8 cellular contexts compared by ENCODE assay signal in genomic region chr16:81006472-81007311, GRCh38. TPM values are rescaled to one million over a fixed set of nuclear protein-coding genes. Genes with fewer than 3 reads are reported as not detected.
A peak's percentile ranks its signal among the peaks of the same experiment; 100 is the strongest.
DNase-seq lines count a peak whose midpoint lies in the region; ATAC-seq, FAIRE-seq and TF ChIP-seq lines count a peak whose summit lies in the region.

Gene CENPN (plus strand): TSS chr16:81007214. CDS start chr16:81011940, 4,726 bp downstream.
Gene CMC2 (minus strand): TSS chr16:81006885. CDS start chr16:80997394, 9,491 bp downstream.

- peak within 1 kb of the TSS; percentile 78 for H3K4me2 ChIP-seq in neuronal stem cell (ENCODE audit: insufficient read depth, low read length, poor library complexity, severe bottlenecking)

- peaks cover 9% of the 10 kb centered on the region for H3K79me1 ChIP-seq in neuronal stem cell (ENCODE audit: low read depth, low read length)

- peak within 1 kb of the TSS; percentile 95 for H3K4me3 Mint-ChIP-seq in activated naive CD4-positive, alpha-beta T cell treated with anti-CD3 and anti-CD28 coated beads for 36 hours

- H3K27ac ChIP-seq in neuronal stem cell (replicated peaks; ENCODE audit: low read length) (peak within 1 kb of the TSS; percentile 95), subcutaneous abdominal adipose tissue (ENCODE audit: low read depth, low read length) (peak within 1 kb of the TSS; percentile 96)

- H4K91ac ChIP-seq in neuronal stem cell (ENCODE audit: low read depth, low read length, poor library complexity) = peak within 1 kb of the TSS; percentile 98

- H4K8ac ChIP-seq in neuronal stem cell (ENCODE audit: low read depth, low read length) = no peak within 1 kb of the TSS

- H3K4me1 ChIP-seq in neuronal stem cell (ENCODE audit: control insufficient read depth in 2 of 2, insufficient read depth in 1 of 2, low read depth in 1 of 2, low read length in 2 of 2) = peaks cover 4 to 7% of the 10 kb centered on the region in 2 donors
- peaks cover 3 to 40% (median 29%) of the 10 kb centered on the region in 5 donors for H3K4me1 ChIP-seq in subcutaneous abdominal adipose tissue (ENCODE audit: control insufficient read depth in 5 of 5, insufficient read depth in 5 of 5, low read length in 5 of 5)

- H3K9ac ChIP-seq in neuronal stem cell (ENCODE audit: low read depth, low read length, poor library complexity) (peak within 1 kb of the TSS; percentile 99), subcutaneous abdominal adipose tissue (ENCODE audit: low read length in 5 of 5) (peak within 1 kb of the TSS; percentile 94 to 98 (median 96))

- no peaks in the 10 kb centered on the region for H3K9me3 ChIP-seq in neuronal stem cell (replicated peaks in 1 of 2; ENCODE audit: control insufficient read depth in 2 of 2, insufficient read depth in 1 of 2, low read depth in 1 of 2, low read length in 2 of 2)
- no peaks in the 10 kb centered on the region for H3K9me3 ChIP-seq in subcutaneous abdominal adipose tissue (ENCODE audit: control insufficient read depth in 5 of 5, low read length in 5 of 5)

- intact Hi-C loops in activated naive CD4-positive, alpha-beta T cell treated with anti-CD3 and anti-CD28 coated beads for 36 hours (cut with micrococcal nuclease) = loop anchor here (1.0 to 10.0 kb wide), 12 partner anchors 29 to 1742 kb away; partner anchors contain the start of genes ATMIN, C16orf46, CMIP and GAN

- H2BK5ac ChIP-seq in neuronal stem cell (ENCODE audit: low read length) = peak within 1 kb of the TSS; percentile 97

- H2AFZ ChIP-seq in neuronal stem cell (ENCODE audit: low read length) = peak within 1 kb of the TSS; percentile 99

- CTCF ChIA-PET in activated naive CD4-positive, alpha-beta T cell treated with anti-CD3 and anti-CD28 coated beads for 36 hours (lab: Charles Lee) = interaction anchor here (1.0 to 3.4 kb wide), 2 partner anchors 29 kb away, joined by 5 to 42 read pairs; partner anchors contain the start of gene ATMIN

- peaks cover 53% of the 10 kb centered on the region for H3K4me1 Mint-ChIP-seq in activated naive CD4-positive, alpha-beta T cell treated with anti-CD3 and anti-CD28 coated beads for 36 hours (ENCODE audit: low read depth)

- peak within 1 kb of the TSS; percentile 98 for H3K14ac ChIP-seq in neuronal stem cell (ENCODE audit: low read length)

- H3K27me3 ChIP-seq in GM06990 (replicated peaks; ENCODE audit: control insufficient read depth, insufficient read depth, low read length) (no peaks in the 10 kb centered on the region), neuronal stem cell (ENCODE audit: control insufficient read depth in 3 of 3, insufficient read depth in 3 of 3, low read depth in 1 of 3, low read length in 3 of 3) (no peaks in the 10 kb centered on the region), subcutaneous abdominal adipose tissue (ENCODE audit: control insufficient read depth in 5 of 5, insufficient read depth in 4 of 5, low read length in 5 of 5) (no peaks in the 10 kb centered on the region)

- H3K23ac ChIP-seq in neuronal stem cell (ENCODE audit: low read depth, low read length, poor library complexity) = peak within 1 kb of the TSS; percentile 94

- TF ChIP-seq CTCF in GM06990 (IDR thresholded peaks at IDR 0.05; ENCODE audit: insufficient read depth, low read length, poor library complexity, severe bottlenecking) (no peak), NB4 (IDR thresholded peaks at IDR 0.05; ENCODE audit: low read depth, low read length) (no peak)

- TF ChIP-seq POLR2A in NB4 (IDR thresholded peaks at IDR 0.05; ENCODE audit: extremely low read depth, insufficient read length) = peak; percentile 35

- DNase-seq in GM06990 (ENCODE audit: extremely low read depth, insufficient read length) (peak; percentile 99), NB4 (ENCODE audit: low read depth) (peak; percentile 99), SK-N-DZ (ENCODE audit: low spot score) (peak; percentile 100), frontal cortex (ENCODE audit: low spot score in 2 of 2) (peak; percentile 81 to 86), neuronal stem cell (ENCODE audit: low spot score) (peak; percentile 99)
- DNase-seq in activated naive CD4-positive, alpha-beta T cell treated with anti-CD3 and anti-CD28 coated beads for 36 hours = peak; percentile 98

- peak within 1 kb of the TSS; percentile 30 for H2AK5ac ChIP-seq in neuronal stem cell (ENCODE audit: low read depth, low read length)

- H2BK120ac ChIP-seq in neuronal stem cell (ENCODE audit: low read depth, low read length) = no peak within 1 kb of the TSS

- no CpG with 5 or more reads among the region's 80 CpGs for WGBS in neuronal stem cell (ENCODE audit: extremely low coverage in 2 of 2, insufficient read length in 2 of 2, insufficient replicate concordance in 1 of 2), 2 donors

- ATAC-seq in HG02571 (IDR thresholded peaks at IDR 0.05; ENCODE audit: unreplicated experiment) = peak; percentile 87

- H3K4me3 ChIP-seq in GM06990 (replicated peaks; ENCODE audit: low read depth, low read length) (peak within 1 kb of the TSS; percentile 94), NB4 (ENCODE audit: low read depth, low read length) (peak within 1 kb of the TSS; percentile 65), neuronal stem cell (ENCODE audit: low read length in 2 of 2) (peak within 1 kb of the TSS; percentile 95 to 96), subcutaneous abdominal adipose tissue (ENCODE audit: low read depth in 1 of 5, low read length in 5 of 5) (peak within 1 kb of the TSS; percentile 73 to 99 (median 92))

- H2BK12ac ChIP-seq in neuronal stem cell (ENCODE audit: low read length) = peak within 1 kb of the TSS; percentile 77

- no peak within 1 kb of the TSS for H3K4ac ChIP-seq in neuronal stem cell (ENCODE audit: low read length)

- no peak within 1 kb of the TSS for H2BK15ac ChIP-seq in neuronal stem cell (ENCODE audit: low read length)

- no peaks in the 10 kb centered on the region for H3K9me3 Mint-ChIP-seq in activated naive CD4-positive, alpha-beta T cell treated with anti-CD3 and anti-CD28 coated beads for 36 hours

- peak within 1 kb of the TSS; percentile 100 for H3K27ac Mint-ChIP-seq in activated naive CD4-positive, alpha-beta T cell treated with anti-CD3 and anti-CD28 coated beads for 36 hours

- no peaks in the 10 kb centered on the region for H3K36me3 ChIP-seq in GM06990 (ENCODE audit: control insufficient read depth, insufficient read depth, low read length)
- H3K36me3 ChIP-seq in neuronal stem cell (replicated peaks in 1 of 2; ENCODE audit: control insufficient read depth in 2 of 2, insufficient read depth in 2 of 2, low read length in 2 of 2) = peaks cover 3 to 31% of the 10 kb centered on the region in 2 donors
- no peaks in the 10 kb centered on the region for H3K36me3 ChIP-seq in subcutaneous abdominal adipose tissue (ENCODE audit: control insufficient read depth in 5 of 5, insufficient read depth in 5 of 5, low read length in 5 of 5)

- FAIRE-seq in frontal cortex (lab: Jason Lieb, UNC) = no peak

- H3K18ac ChIP-seq in neuronal stem cell (ENCODE audit: low read length) = peak within 1 kb of the TSS; percentile 99

- H3K27me3 Mint-ChIP-seq in activated naive CD4-positive, alpha-beta T cell treated with anti-CD3 and anti-CD28 coated beads for 36 hours (ENCODE audit: low read depth) = no peaks in the 10 kb centered on the region

- H3K36me3 Mint-ChIP-seq in activated naive CD4-positive, alpha-beta T cell treated with anti-CD3 and anti-CD28 coated beads for 36 hours (ENCODE audit: low read depth) = peaks cover 26% of the 10 kb centered on the region

RNA-seq across cellular contexts. Expression of gene CENPN, which starts in this region (rescaled TPM):
- 90.7 and 101 TPM in 2 replicates for polyA plus RNA-seq in SK-N-DZ (2014; cell fraction: cytosol; rRNA removed)
- polyA plus RNA-seq in SK-N-DZ (2014; cell fraction: nucleus; rRNA removed) = 50.9 and 54.8 TPM in 2 replicates
- total RNA-seq in activated naive CD4-positive, alpha-beta T cell treated with anti-CD3 and anti-CD28 coated beads for 36 hours = 10 to 100 TPM; 65.1 to 75.0 TPM
- total RNA-seq in frontal cortex = 4.5 TPM
- polyA plus RNA-seq in neuronal stem cell (2013, experiment 1 of 2) = 58.7 TPM
- polyA plus RNA-seq in neuronal stem cell (2013, experiment 2 of 2) = 63.6 TPM

RNA-seq across cellular contexts. Expression of gene CMC2, which starts in this region (rescaled TPM):
- polyA plus RNA-seq in SK-N-DZ (2014; cell fraction: cytosol; rRNA removed) = 182 and 271 TPM in 2 replicates
- polyA plus RNA-seq in SK-N-DZ (2014; cell fraction: nucleus; rRNA removed) = 107 and 121 TPM in 2 replicates
- total RNA-seq in activated naive CD4-positive, alpha-beta T cell treated with anti-CD3 and anti-CD28 coated beads for 36 hours = 100 to 1,000 TPM; 112 to 122 TPM
- 37.9 TPM for total RNA-seq in frontal cortex
- polyA plus RNA-seq in neuronal stem cell (2013, experiment 1 of 2) = 156 TPM
- 159 TPM for polyA plus RNA-seq in neuronal stem cell (2013, experiment 2 of 2)

Comparison
In these comparisons a context has a peak if more than half of its experiments do, and no peak if none do; other contexts are left out.
1. Peak in every context shown above with its lines: DNase-seq, ATAC-seq, H3K4me3 ChIP-seq and H3K27ac ChIP-seq.
2. RNA of gene CENPN (total RNA-seq): 65.1 to 75.0 TPM in activated naive CD4-positive, alpha-beta T cell treated with anti-CD3 and anti-CD28 coated beads for 36 hours; 4.5 TPM in frontal cortex (single experiment); every median in the first group is over 10 times any median in the second.